ENCODE assay signal across 1 cellular context in the genomic region with DNA sequence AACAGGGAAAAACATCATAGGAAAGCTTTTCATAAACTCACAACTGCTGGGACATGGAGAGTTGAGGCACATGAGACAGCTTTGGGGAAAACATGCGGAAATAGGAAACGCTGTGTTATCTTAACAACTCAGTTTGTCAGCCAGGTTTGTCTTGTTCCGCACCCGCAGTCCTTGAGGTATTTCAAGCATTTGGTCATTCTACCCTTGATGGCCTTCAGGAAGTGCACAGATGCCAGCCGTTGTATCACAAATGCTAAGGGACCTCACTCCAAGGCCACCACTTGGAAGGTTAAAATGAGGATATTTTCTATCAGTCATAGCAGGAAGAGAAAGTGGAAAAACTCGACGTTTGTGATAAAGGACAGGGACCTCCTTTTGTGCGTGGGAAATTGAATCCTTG.
TF ChIP-seq lines count a peak whose summit lies in the region.

No MANE protein-coding gene starts in this region.

TF ChIP-seq in endothelial cell of umbilical vein, 7 proteins besides CTCF, POLR2A, EP300 and RAD21:
- no peak for TF ChIP-seq MAX (IDR thresholded peaks at IDR 0.05; ENCODE audit: insufficient read depth, insufficient read length)
- TF ChIP-seq MYC (IDR thresholded peaks at IDR 0.05; ENCODE audit: low read depth, low read length) = no peak
- TF ChIP-seq POLR2AphosphoS5 (IDR thresholded peaks at IDR 0.05; ENCODE audit: insufficient read depth, low read depth, low read length) = peak; percentile 75
- TF ChIP-seq GATA2 (IDR thresholded peaks at IDR 0.05; ENCODE audit: insufficient read depth, insufficient read length, low read depth, low read length) = peak; percentile 36
- no peak for TF ChIP-seq JUN (IDR thresholded peaks at IDR 0.05; ENCODE audit: borderline replicate concordance, insufficient read depth, insufficient read length, low read depth)
- TF ChIP-seq EZH2 (IDR thresholded peaks at IDR 0.05; ENCODE audit: borderline replicate concordance, low read depth, low read length, severe bottlenecking) = no peak
- no peak for TF ChIP-seq FOS (IDR thresholded peaks at IDR 0.05; ENCODE audit: borderline replicate concordance, insufficient read depth, low read length)
